17 cellular contexts compared by ENCODE assay signal in genomic region chr13:113936566-113936965, GRCh38. TPM values are rescaled to one million over a fixed set of nuclear protein-coding genes. Genes with fewer than 3 reads are reported as not detected.
"Had no signal": no experiment of that assay in that cellular context is flagged by ENCODE, and none has a peak within 500 bp of the region (broad histone marks: within the 10 kb centered on the region; RNA-seq: fewer than 3 reads in every experiment).

No MANE protein-coding gene starts in this region.

- H3K27me3 ChIP-seq: body of pancreas had no signal

- ATAC-seq: activated CD4-positive, alpha-beta T cell treated with anti-CD3 and anti-CD28 coated beads for 36 hours; activated naive CD8-positive, alpha-beta T cell treated with anti-CD3 and anti-CD28 coated beads, Interleukin-2, amount 50 U/mL, for 24 hours; activated T-cell treated with anti-CD3 and anti-CD28 coated beads, Interleukin-2, amount 50 U/mL, for 4 hours; body of pancreas; natural killer cell had no signal

- H3K9me3 Mint-ChIP-seq: activated naive CD8-positive, alpha-beta T cell treated with anti-CD3 and anti-CD28 coated beads, Interleukin-2, amount 50 U/mL, for 24 hours; activated T-cell treated with anti-CD3 and anti-CD28 coated beads, Interleukin-2, amount 50 U/mL, for 4 hours; activated T-helper 2 cell treated with anti-CD3 and anti-CD28 coated beads, Interferon-gamma antibody, Interleukin-2, Interleukin-4, amounts not matched to agents 10 μg/mL and 5 μg/mL and 100 μg/mL, durations not matched to agents 14 hours and 24 hours and 36 hours; natural killer cell had no signal

- DNase-seq: activated CD4-positive, alpha-beta T cell treated with anti-CD3 and anti-CD28 coated beads, Interleukin-2, amount 50 U/mL, for 48 hours; activated CD8-positive, alpha-beta memory T cell treated with anti-CD3 and anti-CD28 coated beads, Interleukin-2, amount 50 U/mL, for 48 hours; activated naive CD4-positive, alpha-beta T cell treated with Interleukin-2 at 50 U/mL for 16 hours; activated naive CD8-positive, alpha-beta T cell treated with anti-CD3 and anti-CD28 coated beads, Interleukin-2, amount 50 U/mL, for 24 hours; activated T-cell treated with anti-CD3 and anti-CD28 coated beads, Interleukin-2, amount 50 U/mL, for 4 hours; central memory CD4-positive, alpha-beta T cell; effector memory CD4-positive, alpha-beta T cell; foreskin keratinocyte; kidney glomerular epithelial cell; midbrain; natural killer cell; stimulated activated CD4-positive, alpha-beta T cell treated with anti-CD3 and anti-CD28 coated beads, Interleukin-4, amount 100 ng/mL, for 24 hours; stimulated activated naive CD4-positive, alpha-beta T cell treated with Interleukin-2 at 50 U/mL for 16 hours; T-helper 1 cell had no signal

- H3K4me3 Mint-ChIP-seq: activated CD4-positive, alpha-beta T cell treated with anti-CD3 and anti-CD28 coated beads for 36 hours; activated naive CD8-positive, alpha-beta T cell treated with anti-CD3 and anti-CD28 coated beads, Interleukin-2, amount 50 U/mL, for 24 hours; activated T-cell treated with anti-CD3 and anti-CD28 coated beads, Interleukin-2, amount 50 U/mL, for 4 hours; natural killer cell had no signal

- H3K27ac ChIP-seq: body of pancreas, foreskin keratinocyte had no signal

- H3K4me3 ChIP-seq: body of pancreas had no signal

- H3K4me1 ChIP-seq: foreskin keratinocyte had no signal

- H3K27ac Mint-ChIP-seq: activated CD4-positive, alpha-beta T cell treated with anti-CD3 and anti-CD28 coated beads for 36 hours; activated naive CD8-positive, alpha-beta T cell treated with anti-CD3 and anti-CD28 coated beads, Interleukin-2, amount 50 U/mL, for 24 hours; activated T-helper 2 cell treated with anti-CD3 and anti-CD28 coated beads, Interferon-gamma antibody, Interleukin-2, Interleukin-4, amounts not matched to agents 10 μg/mL and 5 μg/mL and 100 μg/mL, durations not matched to agents 14 hours and 24 hours and 36 hours; natural killer cell had no signal

- H3K36me3 Mint-ChIP-seq: natural killer cell had no signal

- H3K27me3 Mint-ChIP-seq: activated CD4-positive, alpha-beta T cell treated with anti-CD3 and anti-CD28 coated beads for 36 hours had no signal

- H3K9me3 ChIP-seq: body of pancreas had no signal

RNA-seq across cellular contexts. Expression of gene C13orf46, which starts 37.3 kb away (rescaled TPM):
- total RNA-seq: foreskin keratinocyte had no signal
